15 cellular contexts compared by ENCODE assay signal in genomic region chr1:200253774-200254495, GRCh38.
DNase-seq lines count a peak whose midpoint lies in the region; ATAC-seq and TF ChIP-seq lines count a peak whose summit lies in the region.
"Had no signal": no experiment of that assay in that cellular context is flagged by ENCODE, and none has a peak within 500 bp of the region (broad histone marks: within the 10 kb centered on the region; RNA-seq: fewer than 3 reads in every experiment).

No MANE protein-coding gene starts in this region.

- H3K36me3 Mint-ChIP-seq in HFFc6 (ENCODE audit: low read depth), result no peaks in the 10 kb centered on the region
- H3K36me3 Mint-ChIP-seq: activated naive CD8-positive, alpha-beta T cell; WTC11 had no signal

- H3K27ac Mint-ChIP-seq in HFFc6, result peak overlapping the region; percentile 6; the same call in 1 of the 2 replicates
- H3K27ac Mint-ChIP-seq in stimulated activated naive CD8-positive, alpha-beta T cell treated with anti-CD3 and anti-CD28 coated beads, Interleukin-15, amount 100 ng/mL, for 72 hours, result no peak overlapping the region
- H3K27ac Mint-ChIP-seq: activated naive CD8-positive, alpha-beta T cell; WTC11 had no signal

- in situ Hi-C loops in gastrocnemius medialis (cut with MboI; ENCODE audit: low sequenced_read_pairs in 4 of 4) (no loop called here), ACHN (cut with HindIII; ENCODE audit: low pct_ligation_motif_present, low pct_unique_long_range_greater_than_20kb, low sequenced_read_pairs) (no loop called here)

- H3K9me3 ChIP-seq in SJSA1 (replicated peaks), result no peaks in the 10 kb centered on the region
- H3K9me3 ChIP-seq in gastrocnemius medialis, result no peaks in the 10 kb centered on the region

- ATAC-seq in stimulated activated naive CD8-positive, alpha-beta T cell treated with anti-CD3 and anti-CD28 coated beads, Interleukin-15, amount 100 ng/mL, for 72 hours, result peak; percentile 96
- ATAC-seq in HG02970 (IDR thresholded peaks at IDR 0.05; ENCODE audit: low FRiP score, unreplicated experiment) (no peak), gastrocnemius medialis (no peak)
- ATAC-seq: WTC11 had no signal

- 0 out of 2 replicates have a peak overlapping the region, but pooled peaks have one; percentile 14 for H3K27ac ChIP-seq in SJSA1
- H3K27ac ChIP-seq in gastrocnemius medialis, result no peak overlapping the region

- no peaks in the 10 kb centered on the region for H3K27me3 ChIP-seq in SJSA1 (replicated peaks)
- H3K27me3 ChIP-seq in gastrocnemius medialis, result no peaks in the 10 kb centered on the region

- TF ChIP-seq CTCF in HFFc6 (IDR thresholded peaks at IDR 0.05) (no peak), gastrocnemius medialis (IDR thresholded peaks at IDR 0.05 in 4 of 5, conservative IDR thresholded peaks at IDR 0.05 in 1 of 5) (no peak)

- no peak for TF ChIP-seq POLR2A in gastrocnemius medialis (IDR thresholded peaks at IDR 0.05)

- no peaks in the 10 kb centered on the region; the same call in 1 of the 2 replicates for H3K27me3 Mint-ChIP-seq in HFFc6 (ENCODE audit: insufficient read depth)
- peaks cover 32% of the 10 kb centered on the region for H3K27me3 Mint-ChIP-seq in stimulated activated naive CD8-positive, alpha-beta T cell treated with anti-CD3 and anti-CD28 coated beads, Interleukin-15, amount 100 ng/mL, for 72 hours
- H3K27me3 Mint-ChIP-seq: activated naive CD8-positive, alpha-beta T cell had no signal

- intact Hi-C loops in gastrocnemius medialis (cut with DNase I; ENCODE audit: low total_unique reads), result no loop called here

- no peaks in the 10 kb centered on the region for H3K9me3 Mint-ChIP-seq in HFFc6
- H3K9me3 Mint-ChIP-seq in stimulated activated naive CD8-positive, alpha-beta T cell treated with anti-CD3 and anti-CD28 coated beads, Interleukin-15, amount 100 ng/mL, for 72 hours, result no peaks in the 10 kb centered on the region
- H3K9me3 Mint-ChIP-seq: WTC11 had no signal

- H3K4me1 ChIP-seq in SJSA1 (replicated peaks), result peaks cover 23% of the 10 kb centered on the region
- H3K4me1 ChIP-seq in gastrocnemius medialis, result no peaks in the 10 kb centered on the region

- H3K4me3 Mint-ChIP-seq in HFFc6, result no peak overlapping the region
- peak overlapping the region in 1 of 2 donors; percentile 13 for H3K4me3 Mint-ChIP-seq in stimulated activated naive CD8-positive, alpha-beta T cell treated with anti-CD3 and anti-CD28 coated beads, Interleukin-15, amount 100 ng/mL, for 72 hours
- H3K4me3 Mint-ChIP-seq: activated naive CD8-positive, alpha-beta T cell; WTC11 had no signal

- peak; percentile 14 for DNase-seq in stimulated activated CD4-positive, alpha-beta T cell treated with anti-CD3 and anti-CD28 coated beads, Interleukin-1b, Interleukin-23, amount 100 ng/mL, for 48 hours
- DNase-seq in stimulated activated CD4-positive, alpha-beta T cell treated with anti-CD3 and anti-CD28 coated beads, Interleukin-12 subunit alpha, Interleukin-12 subunit beta, amount 100 ng/mL, for 4 hours, result no peak
- DNase-seq in HFFc6 (no peak), SJSA1 (ENCODE audit: low read depth in 1 of 2, low spot score in 2 of 2) (peak in 1 of 2 experiments; percentile 66), gastrocnemius medialis (no peak), ACHN (no peak)
- peak; percentile 31 to 82 for DNase-seq in stimulated activated naive CD8-positive, alpha-beta T cell treated with anti-CD3 and anti-CD28 coated beads, Interleukin-15, amount 100 ng/mL, for 72 hours
- DNase-seq: C1 segment of cervical spinal cord, GF-D8, NCI-H1092, NCI-H510A, SHP77 treated with DMSO at 0.1 percent for 48 hours had no signal

- peaks cover 33% of the 10 kb centered on the region for H3K4me1 Mint-ChIP-seq in HFFc6 (ENCODE audit: low read depth)
- peaks cover 16% of the 10 kb centered on the region for H3K4me1 Mint-ChIP-seq in stimulated activated naive CD8-positive, alpha-beta T cell treated with anti-CD3 and anti-CD28 coated beads, Interleukin-15, amount 100 ng/mL, for 72 hours

- H3K4me3 ChIP-seq in SJSA1, result no peak overlapping the region
- no peak overlapping the region for H3K4me3 ChIP-seq in gastrocnemius medialis

- H3K36me3 ChIP-seq in SJSA1 (no peaks in the 10 kb centered on the region), gastrocnemius medialis (no peaks in the 10 kb centered on the region)

Comparison
In these comparisons a context has a peak if more than half of its experiments do, and no peak if none do; other contexts are left out.
1. DNase-seq: peak in stimulated activated CD4-positive, alpha-beta T cell treated with anti-CD3 and anti-CD28 coated beads, Interleukin-1b, Interleukin-23, amount 100 ng/mL, for 48 hours (single experiment) and stimulated activated naive CD8-positive, alpha-beta T cell treated with anti-CD3 and anti-CD28 coated beads, Interleukin-15, amount 100 ng/mL, for 72 hours (2 of 2); none in stimulated activated CD4-positive, alpha-beta T cell treated with anti-CD3 and anti-CD28 coated beads, Interleukin-12 subunit alpha, Interleukin-12 subunit beta, amount 100 ng/mL, for 4 hours (single experiment), HFFc6 (single experiment), gastrocnemius medialis (0 of 2) and ACHN (single experiment).